Comparison of ENCODE assay signal across 9 cellular contexts in genomic region chr2:104852161-104852689, GRCh38. TPM values are rescaled to one million over a fixed set of nuclear protein-coding genes. Genes with fewer than 3 reads are reported as not detected.
DNase-seq lines count a peak whose midpoint lies in the region; ATAC-seq and TF ChIP-seq lines count a peak whose summit lies in the region.
"Had no signal": no experiment of that assay in that cellular context is flagged by ENCODE, and none has a peak within 500 bp of the region (broad histone marks: within the 10 kb centered on the region; RNA-seq: fewer than 3 reads in every experiment).

No MANE protein-coding gene starts in this region.

- H3K27me3 ChIP-seq in SK-N-SH (ENCODE audit: insufficient read depth): peaks cover 59% of the 10 kb centered on the region
- H3K27me3 ChIP-seq in right cardiac atrium (ENCODE audit: control insufficient read depth, insufficient read depth): peaks cover 5% of the 10 kb centered on the region
- peaks cover 90% of the 10 kb centered on the region for H3K27me3 ChIP-seq in smooth muscle cell (ENCODE audit: low read depth)

- H2AFZ ChIP-seq in SK-N-SH (ENCODE audit: low read depth) (no peak overlapping the region), smooth muscle cell (ENCODE audit: low read depth) (no peak overlapping the region)

- no peak for TF ChIP-seq RAD21 in SK-N-SH (IDR thresholded peaks at IDR 0.05; ENCODE audit: low read length)

- CTCF ChIA-PET in SK-N-SH (lab: Yijun Ruan, JAX): no interaction called here

- WGBS in SK-N-SH (ENCODE audit: low lambda C conversion rate): 1% methylated on average over 13 of the region's 37 CpGs
- WGBS in right cardiac atrium: 2% methylated on average over 37 of the region's 37 CpGs
- WGBS in smooth muscle cell (ENCODE audit: low lambda C conversion rate): under 1% methylated on average over 36 of the region's 37 CpGs

- H3K79me2 ChIP-seq in SK-N-SH (ENCODE audit: insufficient read depth) (no peaks in the 10 kb centered on the region), smooth muscle cell (ENCODE audit: low read depth) (no peaks in the 10 kb centered on the region)

- peak; percentile 24 to 44 for ATAC-seq in right cardiac atrium

- DNase-seq in NCI-H1092 treated with DMSO at 0.1 percent for 48 hours (lab: John Stamatoyannopoulos, UW) (peak; percentile 56), NCI-H1092 (lab: John Stamatoyannopoulos, UW) (no peak), SK-N-SH (peak; percentile 57), right cardiac atrium (peak in 2 of 3 donors; percentile 28 to 53), smooth muscle cell (lab: John Stamatoyannopoulos, UW; ENCODE audit: unreplicated experiment) (no peak), foreskin melanocyte (no peak), posterior vena cava (ENCODE audit: low spot score) (no peak), HUDEP-2 (lab: John Stamatoyannopoulos, UW; ENCODE audit: unreplicated experiment in 76 of 76) (no peak)

- H3K4me1 ChIP-seq in SK-N-SH (ENCODE audit: control insufficient read depth in 1 of 2, insufficient read depth in 2 of 2, low read depth in 1 of 2, low read length in 1 of 2) (peaks cover 0 to 4% of the 10 kb centered on the region in 2 experiments; a peak in 1 of 4 replicates), right cardiac atrium (ENCODE audit: control insufficient read depth, insufficient read depth, low read length) (peaks cover 3% of the 10 kb centered on the region), smooth muscle cell (ENCODE audit: low read depth) (peaks cover 17% of the 10 kb centered on the region)

- H4K20me1 ChIP-seq in SK-N-SH (ENCODE audit: insufficient read depth) (no peaks in the 10 kb centered on the region), smooth muscle cell (ENCODE audit: low read depth) (no peaks in the 10 kb centered on the region)

- H3K4me3 ChIP-seq in SK-N-SH (ENCODE audit: low read depth in 2 of 2, low read length in 1 of 2) (peak overlapping the region; percentile 31 to 32; a peak in 3 of 4 replicates), right cardiac atrium (ENCODE audit: low read length) (peak overlapping the region; percentile 46), smooth muscle cell (peak overlapping the region; percentile 40)

- H3K4me2 ChIP-seq in SK-N-SH: peak overlapping the region; percentile 76
- H3K4me2 ChIP-seq in smooth muscle cell: peak overlapping the region; percentile 82

- POLR2A ChIA-PET in SK-N-SH (lab: Yijun Ruan, JAX): no interaction called here

- H3K27ac ChIP-seq in SK-N-SH (ENCODE audit: low read depth in 2 of 2, low read length in 1 of 2) (no peak overlapping the region), right cardiac atrium (ENCODE audit: low read length) (no peak overlapping the region), smooth muscle cell (ENCODE audit: low read depth) (no peak overlapping the region)

- no peak overlapping the region for H3K9ac ChIP-seq in SK-N-SH
- no peak overlapping the region for H3K9ac ChIP-seq in smooth muscle cell (ENCODE audit: low read depth)

- no peaks in the 10 kb centered on the region for H3K9me3 ChIP-seq in SK-N-SH
- H3K9me3 ChIP-seq in right cardiac atrium (ENCODE audit: control insufficient read depth, low read length): no peaks in the 10 kb centered on the region
- H3K9me3 ChIP-seq in smooth muscle cell (replicated peaks; ENCODE audit: low read depth): no peaks in the 10 kb centered on the region

- intact Hi-C loops in right cardiac atrium (cut with DNase I): no loop called here
- intact Hi-C loops in posterior vena cava (cut with DNase I): no loop called here

- H3F3A ChIP-seq in SK-N-SH (replicated peaks; ENCODE audit: insufficient read depth) (no peaks in the 10 kb centered on the region), smooth muscle cell (ENCODE audit: low read depth) (no peaks in the 10 kb centered on the region)

- no peak for TF ChIP-seq CTCF in SK-N-SH (IDR thresholded peaks at IDR 0.05)
- no peak for TF ChIP-seq CTCF in smooth muscle cell (IDR thresholded peaks at IDR 0.05; ENCODE audit: borderline replicate concordance, insufficient read depth, poor library complexity, severe bottlenecking)

- no peaks in the 10 kb centered on the region for H3K36me3 ChIP-seq in SK-N-SH (replicated peaks in 1 of 2; ENCODE audit: control insufficient read depth in 1 of 2, insufficient read depth in 2 of 2, low read length in 1 of 2)
- H3K36me3 ChIP-seq in smooth muscle cell (ENCODE audit: low read depth): no peaks in the 10 kb centered on the region

- TF ChIP-seq EP300 in SK-N-SH (IDR thresholded peaks at IDR 0.05; ENCODE audit: borderline replicate concordance in 1 of 2, low read depth in 1 of 2, low read length in 1 of 2): no peak

- H3K9me2 ChIP-seq in SK-N-SH: no peaks in the 10 kb centered on the region

TF ChIP-seq in SK-N-SH, 30 proteins besides CTCF, POLR2A, EP300 and RAD21:
- TF ChIP-seq GATA2 (CRISPR knock-in tag; IDR thresholded peaks at IDR 0.05) (no peak), EZH2phosphoT487 (IDR thresholded peaks at IDR 0.05; ENCODE audit: borderline replicate concordance, low read depth) (0 out of 2 replicates have a peak, but pooled peaks have one; percentile 27)

RNA-seq across cellular contexts. Expression of gene POU3F3, which starts 1.7 kb away (rescaled TPM):
- polyA plus RNA-seq in SK-N-SH (2012; rRNA removed) (not detected in 2 replicates), right cardiac atrium (0.07 TPM), smooth muscle cell (not detected in 2 replicates)
- 0.01 TPM in 1 of 2 replicates, not detected in the other for polyA plus RNA-seq in SK-N-SH (2012; cell fraction: cytosol; rRNA removed)
- polyA plus RNA-seq in SK-N-SH (2012; cell fraction: nucleus; rRNA removed): not detected in 2 replicates
- total RNA-seq in right cardiac atrium (1 to 10 TPM in 1 of 4 donors, under 1 TPM in 3; 0.06 to 1.1 (median 0.68) TPM), smooth muscle cell (not detected in 2 replicates), posterior vena cava (not detected)
- total RNA-seq: pulmonary artery endothelial cell had no signal

Comparison
In these comparisons a context has a peak if more than half of its experiments do, and no peak if none do; other contexts are left out.
1. DNase-seq: peak in NCI-H1092 treated with DMSO at 0.1 percent for 48 hours (single experiment), SK-N-SH (single experiment) and right cardiac atrium (2 of 3); none in NCI-H1092 (single experiment), smooth muscle cell (single experiment), foreskin melanocyte (single experiment), posterior vena cava (single experiment) and HUDEP-2 (0 of 76).
2. Peak in every context shown above with its lines, with median percentiles within 50 percentile points of each other: H3K4me3 ChIP-seq.